ENCODE assay signal across 19 cellular contexts in genomic region chr11:46952553-46952952, GRCh38. TPM values are rescaled to one million over a fixed set of nuclear protein-coding genes. Genes with fewer than 3 reads are reported as not detected.
DNase-seq lines count a peak whose midpoint lies in the region; ATAC-seq and TF ChIP-seq lines count a peak whose summit lies in the region.
"Had no signal": no experiment of that assay in that cellular context is flagged by ENCODE, and none has a peak within 500 bp of the region (broad histone marks: within the 10 kb centered on the region; RNA-seq: fewer than 3 reads in every experiment).

No MANE protein-coding gene starts in this region.

- H2BK15ac ChIP-seq in IMR-90 (ENCODE audit: low read depth, low read length), result no peak overlapping the region
- H2BK15ac ChIP-seq in neuronal stem cell (ENCODE audit: low read length), result no peak overlapping the region

- ATAC-seq in activated T-cell treated with anti-CD3 and anti-CD28 coated beads, Interleukin-2, amount 50 U/mL, for 72 hours (replicated peaks in 1 of 2), result no peak
- ATAC-seq in activated T-cell treated with anti-CD3 and anti-CD28 coated beads, Interleukin-2, amount 50 U/mL, for 4 hours, result no peak
- ATAC-seq in IMR-90 (ENCODE audit: low read depth), result no peak
- ATAC-seq in HG03571 (IDR thresholded peaks at IDR 0.05; ENCODE audit: unreplicated experiment), result no peak
- ATAC-seq: Panc1 had no signal

- H4K91ac ChIP-seq in IMR-90 (ENCODE audit: insufficient read depth, low read depth, low read length), result no peak overlapping the region
- H4K91ac ChIP-seq in neuronal stem cell (ENCODE audit: low read depth, low read length, poor library complexity), result no peak overlapping the region

- WGBS in IMR-90 (ENCODE audit: extremely low coverage in 2 of 2, insufficient read length in 1 of 2), 2 experiments, result no CpG with 5 or more reads among the region's 2 CpGs
- no CpG with 5 or more reads among the region's 2 CpGs for WGBS in neuronal stem cell (ENCODE audit: extremely low coverage in 2 of 2, insufficient read length in 2 of 2, insufficient replicate concordance in 1 of 2), 2 donors

- TF ChIP-seq CTCF in IMR-90 (conservative IDR thresholded peaks at IDR 0.05; ENCODE audit: low read depth, low read length) (no peak), type B pancreatic cell (conservative IDR thresholded peaks at IDR 0.05) (no peak)

- no peak overlapping the region; the same call in 1 of the 2 replicates for H3K4me2 ChIP-seq in IMR-90 (ENCODE audit: low read depth, low read length)
- no peak overlapping the region for H3K4me2 ChIP-seq in neuronal stem cell (ENCODE audit: insufficient read depth, low read length, poor library complexity, severe bottlenecking)
- H3K4me2 ChIP-seq: KMS-11 had no signal

- H3K9me1 ChIP-seq in IMR-90 (ENCODE audit: insufficient read depth, low read length), result peaks cover 16% of the 10 kb centered on the region

- H3K18ac ChIP-seq in IMR-90 (ENCODE audit: low read depth, low read length), result no peak overlapping the region
- no peak overlapping the region for H3K18ac ChIP-seq in neuronal stem cell (ENCODE audit: low read length)

- 0 out of 4 replicates have a peak overlapping the region, but pooled peaks of 1 of the 2 experiments have one; percentile 24 for H4K8ac ChIP-seq in IMR-90 (ENCODE audit: low read depth in 2 of 2, low read length in 2 of 2)
- H4K8ac ChIP-seq in neuronal stem cell (ENCODE audit: low read depth, low read length), result no peak overlapping the region

- H3K4me3 ChIP-seq in IMR-90 (ENCODE audit: insufficient read depth, low read depth, low read length) (no peak overlapping the region), neuronal stem cell (ENCODE audit: low read length in 2 of 2) (no peak overlapping the region)
- H3K4me3 ChIP-seq: MG63 had no signal

- H3K23ac ChIP-seq in IMR-90 (ENCODE audit: low read depth, low read length), result 0 out of 2 replicates have a peak overlapping the region, but pooled peaks have one; percentile 41
- no peak overlapping the region for H3K23ac ChIP-seq in neuronal stem cell (ENCODE audit: low read depth, low read length, poor library complexity)

- H3K27ac ChIP-seq in IMR-90 (ENCODE audit: insufficient read depth, low read length) (no peak overlapping the region), neuronal stem cell (replicated peaks; ENCODE audit: low read length) (peak overlapping the region; percentile 26)
- H3K27ac ChIP-seq: KMS-11 had no signal

- H3K9me3 Mint-ChIP-seq in activated T-cell treated with anti-CD3 and anti-CD28 coated beads, Interleukin-2, amount 50 U/mL, for 72 hours, result no peaks in the 10 kb centered on the region
- no peaks in the 10 kb centered on the region for H3K9me3 Mint-ChIP-seq in activated T-cell treated with anti-CD3 and anti-CD28 coated beads, Interleukin-2, amount 50 U/mL, for 4 hours
- H3K9me3 Mint-ChIP-seq in activated CD4-positive, alpha-beta memory T cell treated with anti-CD3 and anti-CD28 coated beads, Interleukin-2, amount 10 ng/mL, durations not matched to agents 7 days and 5 days, result no peaks in the 10 kb centered on the region
- H3K9me3 Mint-ChIP-seq in type B pancreatic cell, result no peaks in the 10 kb centered on the region
- H3K9me3 Mint-ChIP-seq: CD8-positive, alpha-beta memory T cell had no signal

- no peak overlapping the region for H2AK9ac ChIP-seq in IMR-90 (replicated peaks; ENCODE audit: low read depth, low read length, poor library complexity)

- H2BK120ac ChIP-seq in IMR-90 (ENCODE audit: low read depth, low read length) (0 out of 2 replicates have a peak overlapping the region, but pooled peaks have one; percentile 7), neuronal stem cell (ENCODE audit: low read depth, low read length) (no peak overlapping the region)

- dilution Hi-C loops in IMR-90 (cut with HindIII; ENCODE audit: low sequenced_read_pairs, unreplicated experiment), result no loop called here

- intact Hi-C loops in IMR-90 (cut with micrococcal nuclease), result no loop called here

- in situ Hi-C loops in IMR-90 (cut with MboI; ENCODE audit: low sequenced_read_pairs), result no loop called here

- peak overlapping the region; percentile 85 for H3K27ac Mint-ChIP-seq in activated T-cell treated with anti-CD3 and anti-CD28 coated beads, Interleukin-2, amount 50 U/mL, for 72 hours
- H3K27ac Mint-ChIP-seq in activated CD4-positive, alpha-beta memory T cell treated with anti-CD3 and anti-CD28 coated beads, Interleukin-2, amount 10 ng/mL, durations not matched to agents 7 days and 5 days, result peak overlapping the region; percentile 46
- no peak overlapping the region for H3K27ac Mint-ChIP-seq in type B pancreatic cell

- peaks cover 0 to 1% of the 10 kb centered on the region in 2 donors for H3K36me3 Mint-ChIP-seq in activated T-cell treated with anti-CD3 and anti-CD28 coated beads, Interleukin-2, amount 50 U/mL, for 72 hours (ENCODE audit: insufficient read depth in 2 of 2)
- peaks cover 8% of the 10 kb centered on the region for H3K36me3 Mint-ChIP-seq in activated T-cell treated with anti-CD3 and anti-CD28 coated beads, Interleukin-2, amount 50 U/mL, for 4 hours (ENCODE audit: insufficient read depth)
- no peaks in the 10 kb centered on the region for H3K36me3 Mint-ChIP-seq in activated CD4-positive, alpha-beta memory T cell treated with anti-CD3 and anti-CD28 coated beads, Interleukin-2, amount 10 ng/mL, durations not matched to agents 7 days and 5 days (ENCODE audit: low read depth)
- peaks cover 5% of the 10 kb centered on the region for H3K36me3 Mint-ChIP-seq in type B pancreatic cell

- peak overlapping the region; percentile 43; the same call in 1 of the 2 replicates for H3K14ac ChIP-seq in IMR-90 (replicated peaks; ENCODE audit: low read depth, low read length)
- no peak overlapping the region for H3K14ac ChIP-seq in neuronal stem cell (ENCODE audit: low read length)

- TF ChIP-seq RAD21 in IMR-90 (IDR thresholded peaks at IDR 0.05; ENCODE audit: low read length), result no peak

- H3K27me3 Mint-ChIP-seq in activated T-cell treated with anti-CD3 and anti-CD28 coated beads, Interleukin-2, amount 50 U/mL, for 72 hours (ENCODE audit: low read depth), result no peaks in the 10 kb centered on the region
- H3K27me3 Mint-ChIP-seq in activated T-cell treated with anti-CD3 and anti-CD28 coated beads, Interleukin-2, amount 50 U/mL, for 4 hours (ENCODE audit: low read depth), result no peaks in the 10 kb centered on the region
- H3K27me3 Mint-ChIP-seq in activated CD4-positive, alpha-beta memory T cell treated with anti-CD3 and anti-CD28 coated beads, Interleukin-2, amount 10 ng/mL, durations not matched to agents 7 days and 5 days, result no peaks in the 10 kb centered on the region
- no peaks in the 10 kb centered on the region for H3K27me3 Mint-ChIP-seq in type B pancreatic cell
- H3K27me3 Mint-ChIP-seq: CD8-positive, alpha-beta memory T cell had no signal

- H2AK5ac ChIP-seq in IMR-90 (ENCODE audit: low read depth, low read length) (peak overlapping the region; percentile 46; the same call in 1 of the 2 replicates), neuronal stem cell (ENCODE audit: low read depth, low read length) (no peak overlapping the region)

- 0 out of 2 replicates have a peak, but pooled peaks cover 4% of the 10 kb centered on the region for H4K20me1 ChIP-seq in IMR-90 (ENCODE audit: insufficient read depth, low read length)

- peak overlapping the region; percentile 18; the same call in 1 of the 2 replicates for H3K4ac ChIP-seq in IMR-90 (ENCODE audit: low read depth, low read length)
- H3K4ac ChIP-seq in neuronal stem cell (ENCODE audit: low read length), result no peak overlapping the region

- H2BK5ac ChIP-seq in IMR-90 (ENCODE audit: low read depth, low read length, poor library complexity, severe bottlenecking) (peak overlapping the region; percentile 45), neuronal stem cell (ENCODE audit: low read length) (no peak overlapping the region)

- DNase-seq in activated T-cell treated with anti-CD3 and anti-CD28 coated beads, Interleukin-2, amount 50 U/mL, for 72 hours, result no peak
- DNase-seq in activated T-cell treated with anti-CD3 and anti-CD28 coated beads, Interleukin-2, amount 50 U/mL, for 4 hours, result no peak
- no peak for DNase-seq in IMR-90
- DNase-seq in activated CD4-positive, alpha-beta memory T cell treated with anti-CD3 and anti-CD28 coated beads, Interleukin-2, amount 10 ng/mL, durations not matched to agents 7 days and 5 days, result no peak
- DNase-seq in neuronal stem cell (ENCODE audit: low spot score), result no peak
- no peak for DNase-seq in type B pancreatic cell (ENCODE audit: extremely low spot score, unreplicated experiment)
- DNase-seq: BE2C; CD8-positive, alpha-beta memory T cell; DND-41; GF-D8; MG63; NCI-H1092 treated with DMSO at 0.1 percent for 48 hours; NCI-H1694; NCI-H446; NCI-H748 treated with DMSO at 0.1 percent for 48 hours; Right ventricle myocardium superior had no signal

- CTCF ChIA-PET in IMR-90 (lab: Yijun Ruan, JAX), result interaction anchor here (1.0 kb wide), 1 partner anchor 14 kb away, joined by 3 read pairs; no protein-coding TSS in a partner anchor
- CTCF ChIA-PET in activated CD4-positive, alpha-beta memory T cell treated with anti-CD3 and anti-CD28 coated beads, Interleukin-2, amount 10 ng/mL, durations not matched to agents 7 days and 5 days (lab: Charles Lee), result no interaction called here

- H3K27me3 ChIP-seq in IMR-90 (ENCODE audit: control insufficient read depth, insufficient read depth, low read length) (no peaks in the 10 kb centered on the region), neuronal stem cell (ENCODE audit: control insufficient read depth in 3 of 3, insufficient read depth in 3 of 3, low read depth in 1 of 3, low read length in 3 of 3) (no peaks in the 10 kb centered on the region)
- H3K27me3 ChIP-seq: BE2C, MG63 had no signal

- H3K56ac ChIP-seq in IMR-90 (ENCODE audit: extremely low read depth, insufficient read depth, low read length), result no peak overlapping the region

- no TSS peak for BruUV-seq in IMR-90 (replicated peaks; lab: Mats Ljungman, UMichigan)

- H3K79me1 ChIP-seq in IMR-90 (ENCODE audit: low read depth in 1 of 2, low read length in 2 of 2), result peaks cover 6 to 26% of the 10 kb centered on the region in 2 experiments; a peak in 3 of 4 replicates
- H3K79me1 ChIP-seq in neuronal stem cell (ENCODE audit: low read depth, low read length), result peaks cover 2% of the 10 kb centered on the region

- no peak overlapping the region for H3K9ac ChIP-seq in IMR-90 (ENCODE audit: low read depth, low read length)
- H3K9ac ChIP-seq in neuronal stem cell (ENCODE audit: low read depth, low read length, poor library complexity), result no peak overlapping the region
- H3K9ac ChIP-seq: KMS-11 had no signal

- no peak for TF ChIP-seq POLR2A in IMR-90 (IDR thresholded peaks at IDR 0.05; ENCODE audit: low read depth, low read length)

- peaks cover 13% of the 10 kb centered on the region for H3K4me1 Mint-ChIP-seq in activated T-cell treated with anti-CD3 and anti-CD28 coated beads, Interleukin-2, amount 50 U/mL, for 72 hours (ENCODE audit: low read depth)
- peaks cover 6% of the 10 kb centered on the region for H3K4me1 Mint-ChIP-seq in activated T-cell treated with anti-CD3 and anti-CD28 coated beads, Interleukin-2, amount 50 U/mL, for 4 hours (ENCODE audit: low read depth)
- H3K4me1 Mint-ChIP-seq in activated CD4-positive, alpha-beta memory T cell treated with anti-CD3 and anti-CD28 coated beads, Interleukin-2, amount 10 ng/mL, durations not matched to agents 7 days and 5 days, result peaks cover 23% of the 10 kb centered on the region
- peaks cover 29% of the 10 kb centered on the region for H3K4me1 Mint-ChIP-seq in type B pancreatic cell (ENCODE audit: unreplicated experiment)

- H3K36me3 ChIP-seq in IMR-90 (ENCODE audit: control insufficient read depth, insufficient read depth, low read length) (no peaks in the 10 kb centered on the region), neuronal stem cell (replicated peaks in 1 of 2; ENCODE audit: control insufficient read depth in 2 of 2, insufficient read depth in 2 of 2, low read length in 2 of 2) (peaks cover 0 to 30% of the 10 kb centered on the region in 2 donors)
- H3K36me3 ChIP-seq: BE2C, MG63 had no signal

- H2BK12ac ChIP-seq in neuronal stem cell (ENCODE audit: low read length), result no peak overlapping the region

- H2AFZ ChIP-seq in IMR-90 (replicated peaks; ENCODE audit: low read length, poor library complexity) (no peak overlapping the region), neuronal stem cell (ENCODE audit: low read length) (no peak overlapping the region)

- POLR2A ChIA-PET in IMR-90 (lab: Charles Lee; ENCODE audit: unreplicated experiment), result no interaction called here
- POLR2A ChIA-PET in activated CD4-positive, alpha-beta memory T cell treated with anti-CD3 and anti-CD28 coated beads, Interleukin-2, amount 10 ng/mL, durations not matched to agents 7 days and 5 days (lab: Charles Lee), result no interaction called here

- H3K9me3 ChIP-seq in IMR-90 (ENCODE audit: control insufficient read depth, insufficient read depth, low read length) (no peaks in the 10 kb centered on the region), neuronal stem cell (replicated peaks in 1 of 2; ENCODE audit: control insufficient read depth in 2 of 2, insufficient read depth in 1 of 2, low read depth in 1 of 2, low read length in 2 of 2) (no peaks in the 10 kb centered on the region)
- H3K9me3 ChIP-seq: BE2C, MG63 had no signal

- peak overlapping the region; percentile 13; the same call in 1 of the 2 replicates for H2BK20ac ChIP-seq in IMR-90 (ENCODE audit: low read depth, low read length)

- H3K4me1 ChIP-seq in IMR-90 (ENCODE audit: control insufficient read depth, insufficient read depth, low read length), result peaks cover 14% of the 10 kb centered on the region
- H3K4me1 ChIP-seq in neuronal stem cell (ENCODE audit: control insufficient read depth in 2 of 2, insufficient read depth in 1 of 2, low read depth in 1 of 2, low read length in 2 of 2), result peaks cover 8 to 19% of the 10 kb centered on the region in 2 donors
- H3K4me1 ChIP-seq: BE2C had no signal

- peak overlapping the region in 1 of 2 donors; percentile 1 for H3K4me3 Mint-ChIP-seq in activated T-cell treated with anti-CD3 and anti-CD28 coated beads, Interleukin-2, amount 50 U/mL, for 72 hours
- H3K4me3 Mint-ChIP-seq in activated T-cell treated with anti-CD3 and anti-CD28 coated beads, Interleukin-2, amount 50 U/mL, for 4 hours, result no peak overlapping the region
- H3K4me3 Mint-ChIP-seq in activated CD4-positive, alpha-beta memory T cell treated with anti-CD3 and anti-CD28 coated beads, Interleukin-2, amount 10 ng/mL, durations not matched to agents 7 days and 5 days, result no peak overlapping the region
- no peak overlapping the region for H3K4me3 Mint-ChIP-seq in type B pancreatic cell
- H3K4me3 Mint-ChIP-seq: CD8-positive, alpha-beta memory T cell had no signal

- no peak overlapping the region; the same call in 1 of the 2 replicates for H4K5ac ChIP-seq in IMR-90 (ENCODE audit: low read depth, low read length)

RNA-seq across cellular contexts. Expression of gene CSTPP1, which starts 16.0 kb away (rescaled TPM):
- total RNA-seq in activated T-cell treated with anti-CD3 and anti-CD28 coated beads, Interleukin-2, amount 50 U/mL, for 72 hours, result 10 to 100 TPM; 20.4 to 21.2 TPM
- 10 to 100 TPM; 12.9 to 15.0 (median 14.3) TPM for total RNA-seq in activated T-cell treated with anti-CD3 and anti-CD28 coated beads, Interleukin-2, amount 50 U/mL, for 4 hours
- total RNA-seq in IMR-90 (2012; rRNA removed), result 21.1 and 22.0 TPM in 2 replicates
- polyA plus RNA-seq in IMR-90 (2012; rRNA removed), result 35.7 and 36.6 TPM in 2 replicates
- polyA plus RNA-seq in IMR-90 (2012; cell fraction: cytosol; rRNA removed), result 40.1 and 40.4 TPM in 2 replicates
- polyA plus RNA-seq in IMR-90 (2012; cell fraction: nucleus; rRNA removed; ENCODE audit: low replicate concordance), result 25.2 and 32.4 TPM in 2 replicates
- total RNA-seq in activated CD4-positive, alpha-beta memory T cell treated with anti-CD3 and anti-CD28 coated beads, Interleukin-2, amount 10 ng/mL, durations not matched to agents 7 days and 5 days, result 10 to 100 TPM; 16.7 to 20.4 TPM
- polyA plus RNA-seq in neuronal stem cell (2013, experiment 1 of 2), result 51.8 TPM
- polyA plus RNA-seq in neuronal stem cell (2013, experiment 2 of 2), result 50.2 TPM
- total RNA-seq in type B pancreatic cell (ENCODE audit: low replicate concordance), result 34.0 and 44.4 TPM in 2 replicates

RNA-seq across cellular contexts. Expression of gene LRP4, which starts 34.2 kb away (rescaled TPM):
- total RNA-seq in activated T-cell treated with anti-CD3 and anti-CD28 coated beads, Interleukin-2, amount 50 U/mL, for 72 hours, result under 1 TPM in 1 of 2 donors, not detected in 1; 0.09 TPM
- total RNA-seq in activated T-cell treated with anti-CD3 and anti-CD28 coated beads, Interleukin-2, amount 50 U/mL, for 4 hours, result under 1 TPM; 0.11 to 0.13 (median 0.13) TPM
- total RNA-seq in IMR-90 (2012; rRNA removed) (3.9 and 4.1 TPM in 2 replicates), type B pancreatic cell (ENCODE audit: low replicate concordance) (12.8 and 46.9 TPM in 2 replicates)
- 5.1 and 5.8 TPM in 2 replicates for polyA plus RNA-seq in IMR-90 (2012; rRNA removed)
- 3.2 and 3.3 TPM in 2 replicates for polyA plus RNA-seq in IMR-90 (2012; cell fraction: cytosol; rRNA removed)
- 8.7 and 11.6 TPM in 2 replicates for polyA plus RNA-seq in IMR-90 (2012; cell fraction: nucleus; rRNA removed; ENCODE audit: low replicate concordance)
- total RNA-seq in activated CD4-positive, alpha-beta memory T cell treated with anti-CD3 and anti-CD28 coated beads, Interleukin-2, amount 10 ng/mL, durations not matched to agents 7 days and 5 days, result under 1 TPM in 1 of 2 experiments, not detected in 1; 0.05 TPM
- polyA plus RNA-seq in neuronal stem cell (2013, experiment 1 of 2), result 8.9 TPM
- 9.0 TPM for polyA plus RNA-seq in neuronal stem cell (2013, experiment 2 of 2)
- polyA plus RNA-seq: CD8-positive, alpha-beta memory T cell had no signal
